ENCODE assay signal across 1 cellular context in genomic region chr16:3596101-3596861, GRCh38.
TF ChIP-seq lines count a peak whose summit lies in the region.

No MANE protein-coding gene starts in this region.

TF ChIP-seq in HepG2, 621 proteins besides CTCF, POLR2A, EP300 and RAD21 (continued from another document and continues in another):
- TF ChIP-seq, protein P1, sequence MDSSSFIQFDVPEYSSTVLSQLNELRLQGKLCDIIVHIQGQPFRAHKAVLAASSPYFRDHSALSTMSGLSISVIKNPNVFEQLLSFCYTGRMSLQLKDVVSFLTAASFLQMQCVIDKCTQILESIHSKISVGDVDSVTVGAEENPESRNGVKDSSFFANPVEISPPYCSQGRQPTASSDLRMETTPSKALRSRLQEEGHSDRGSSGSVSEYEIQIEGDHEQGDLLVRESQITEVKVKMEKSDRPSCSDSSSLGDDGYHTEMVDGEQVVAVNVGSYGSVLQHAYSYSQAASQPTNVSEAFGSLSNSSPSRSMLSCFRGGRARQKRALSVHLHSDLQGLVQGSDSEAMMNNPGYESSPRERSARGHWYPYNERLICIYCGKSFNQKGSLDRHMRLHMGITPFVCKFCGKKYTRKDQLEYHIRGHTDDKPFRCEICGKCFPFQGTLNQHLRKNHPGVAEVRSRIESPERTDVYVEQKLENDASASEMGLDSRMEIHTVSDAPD (CRISPR knock-in tag; IDR thresholded peaks at IDR 0.05), result 0 out of 2 replicates have a peak, but pooled peaks have one; percentile 31
- TF ChIP-seq, protein P2, sequence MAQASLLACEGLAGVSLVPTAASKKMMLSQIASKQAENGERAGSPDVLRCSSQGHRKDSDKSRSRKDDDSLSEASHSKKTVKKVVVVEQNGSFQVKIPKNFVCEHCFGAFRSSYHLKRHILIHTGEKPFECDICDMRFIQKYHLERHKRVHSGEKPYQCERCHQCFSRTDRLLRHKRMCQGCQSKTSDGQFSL (CRISPR knock-in tag; IDR thresholded peaks at IDR 0.05), result peak; percentile 85
- TF ChIP-seq SAP130 (CRISPR knock-in tag; IDR thresholded peaks at IDR 0.05; ENCODE audit: low read depth) (peak; percentile 95), PPARG (CRISPR knock-in tag; conservative IDR thresholded peaks at IDR 0.05) (peak; percentile 60; the same call in 1 of the 2 replicates), ZEB1 (IDR thresholded peaks at IDR 0.05; ENCODE audit: insufficient replicate concordance, low read depth) (peak; percentile 27), ZNF747 (CRISPR knock-in tag; IDR thresholded peaks at IDR 0.05; ENCODE audit: borderline replicate concordance) (no peak), SNAPC4 (CRISPR knock-in tag; IDR thresholded peaks at IDR 0.05) (peak; percentile 27; the same call in 1 of the 2 replicates), MLX (CRISPR knock-in tag; IDR thresholded peaks at IDR 0.05) (peak; percentile 85), TEAD3 (CRISPR knock-in tag; optimal IDR thresholded peaks at IDR 0.05; ENCODE audit: borderline replicate concordance) (peak; percentile 89), CCDC6 (CRISPR knock-in tag; IDR thresholded peaks at IDR 0.05) (peak; percentile 78; the same call in 1 of the 2 replicates), CSRNP2 (CRISPR knock-in tag; conservative IDR thresholded peaks at IDR 0.05; ENCODE audit: low read depth) (no peak), MAF1 (CRISPR knock-in tag; IDR thresholded peaks at IDR 0.05; ENCODE audit: borderline replicate concordance) (peak; percentile 78; the same call in 1 of the 2 replicates), SNAPC5 (CRISPR knock-in tag; IDR thresholded peaks at IDR 0.05; ENCODE audit: borderline replicate concordance) (no peak; the same call in 1 of the 2 replicates), SOX5 (CRISPR knock-in tag; IDR thresholded peaks at IDR 0.05; ENCODE audit: borderline replicate concordance) (peak; percentile 83), NFYC (CRISPR knock-in tag; IDR thresholded peaks at IDR 0.05) (peak; percentile 48; the same call in 1 of the 2 replicates), RBAK (CRISPR knock-in tag; IDR thresholded peaks at IDR 0.05) (0 out of 2 replicates have a peak, but pooled peaks have one; percentile 25), PLRG1 (conservative IDR thresholded peaks at IDR 0.05) (no peak), ZNF790 (CRISPR knock-in tag; IDR thresholded peaks at IDR 0.05; ENCODE audit: borderline replicate concordance) (0 out of 2 replicates have a peak, but pooled peaks have one; percentile 66), GABPB1 (CRISPR knock-in tag; IDR thresholded peaks at IDR 0.05) (peak; percentile 68; the same call in 1 of the 2 replicates), PRDM10 (CRISPR knock-in tag; IDR thresholded peaks at IDR 0.05; ENCODE audit: low read depth) (0 out of 2 replicates have a peak, but pooled peaks have one; percentile 32), NFYB (CRISPR knock-in tag; IDR thresholded peaks at IDR 0.05) (no peak), ZNF605 (CRISPR knock-in tag; IDR thresholded peaks at IDR 0.05) (peak; percentile 92), CEBPB (IDR thresholded peaks at IDR 0.05; ENCODE audit: borderline replicate concordance, low read depth, low read length) (peak; percentile 16; the same call in 1 of the 2 replicates), ZSCAN30 (CRISPR knock-in tag; IDR thresholded peaks at IDR 0.05) (peak; percentile 59; the same call in 1 of the 2 replicates), YEATS4 (CRISPR knock-in tag; IDR thresholded peaks at IDR 0.05; ENCODE audit: borderline replicate concordance) (peak; percentile 79), THAP11 (CRISPR knock-in tag; IDR thresholded peaks at IDR 0.05) (peak; percentile 71; the same call in 1 of the 2 replicates), ATF2 (CRISPR knock-in tag; IDR thresholded peaks at IDR 0.05) (peak; percentile 83; the same call in 1 of the 2 replicates), TAF15 (IDR thresholded peaks at IDR 0.05; ENCODE audit: low read depth, low read length, poor library complexity, severe bottlenecking) (no peak)
- TF ChIP-seq, protein P3, sequence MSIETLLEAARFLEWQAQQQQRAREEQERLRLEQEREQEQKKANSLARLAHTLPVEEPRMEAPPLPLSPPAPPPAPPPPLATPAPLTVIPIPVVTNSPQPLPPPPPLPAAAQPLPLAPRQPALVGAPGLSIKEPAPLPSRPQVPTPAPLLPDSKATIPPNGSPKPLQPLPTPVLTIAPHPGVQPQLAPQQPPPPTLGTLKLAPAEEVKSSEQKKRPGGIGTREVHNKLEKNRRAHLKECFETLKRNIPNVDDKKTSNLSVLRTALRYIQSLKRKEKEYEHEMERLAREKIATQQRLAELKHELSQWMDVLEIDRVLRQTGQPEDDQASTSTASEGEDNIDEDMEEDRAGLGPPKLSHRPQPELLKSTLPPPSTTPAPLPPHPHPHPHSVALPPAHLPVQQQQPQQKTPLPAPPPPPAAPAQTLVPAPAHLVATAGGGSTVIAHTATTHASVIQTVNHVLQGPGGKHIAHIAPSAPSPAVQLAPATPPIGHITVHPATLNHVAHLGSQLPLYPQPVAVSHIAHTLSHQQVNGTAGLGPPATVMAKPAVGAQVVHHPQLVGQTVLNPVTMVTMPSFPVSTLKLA (IDR thresholded peaks at IDR 0.05), result peak; percentile 98
- TF ChIP-seq, protein P4, sequence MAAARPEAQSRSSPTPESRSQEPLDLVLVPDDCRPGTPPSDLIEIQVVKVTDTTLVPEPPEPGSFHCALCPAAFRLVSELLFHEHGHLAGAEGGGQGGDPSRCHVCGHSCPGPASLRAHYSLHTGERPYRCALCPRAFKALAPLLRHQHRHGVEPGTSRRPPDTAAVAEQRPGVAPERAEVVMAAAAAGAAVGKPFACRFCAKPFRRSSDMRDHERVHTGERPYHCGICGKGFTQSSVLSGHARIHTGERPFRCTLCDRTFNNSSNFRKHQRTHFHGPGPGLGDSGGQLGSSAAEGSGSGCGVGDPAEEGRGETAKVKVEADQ (CRISPR knock-in tag; IDR thresholded peaks at IDR 0.05; ENCODE audit: borderline replicate concordance), result peak; percentile 24; the same call in 1 of the 2 replicates
- TF ChIP-seq, protein P5, sequence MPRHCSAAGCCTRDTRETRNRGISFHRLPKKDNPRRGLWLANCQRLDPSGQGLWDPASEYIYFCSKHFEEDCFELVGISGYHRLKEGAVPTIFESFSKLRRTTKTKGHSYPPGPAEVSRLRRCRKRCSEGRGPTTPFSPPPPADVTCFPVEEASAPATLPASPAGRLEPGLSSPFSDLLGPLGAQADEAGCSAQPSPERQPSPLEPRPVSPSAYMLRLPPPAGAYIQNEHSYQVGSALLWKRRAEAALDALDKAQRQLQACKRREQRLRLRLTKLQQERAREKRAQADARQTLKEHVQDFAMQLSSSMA (CRISPR knock-in tag; IDR thresholded peaks at IDR 0.05), result 0 out of 2 replicates have a peak, but pooled peaks have one; percentile 34
- TF ChIP-seq, protein P6, sequence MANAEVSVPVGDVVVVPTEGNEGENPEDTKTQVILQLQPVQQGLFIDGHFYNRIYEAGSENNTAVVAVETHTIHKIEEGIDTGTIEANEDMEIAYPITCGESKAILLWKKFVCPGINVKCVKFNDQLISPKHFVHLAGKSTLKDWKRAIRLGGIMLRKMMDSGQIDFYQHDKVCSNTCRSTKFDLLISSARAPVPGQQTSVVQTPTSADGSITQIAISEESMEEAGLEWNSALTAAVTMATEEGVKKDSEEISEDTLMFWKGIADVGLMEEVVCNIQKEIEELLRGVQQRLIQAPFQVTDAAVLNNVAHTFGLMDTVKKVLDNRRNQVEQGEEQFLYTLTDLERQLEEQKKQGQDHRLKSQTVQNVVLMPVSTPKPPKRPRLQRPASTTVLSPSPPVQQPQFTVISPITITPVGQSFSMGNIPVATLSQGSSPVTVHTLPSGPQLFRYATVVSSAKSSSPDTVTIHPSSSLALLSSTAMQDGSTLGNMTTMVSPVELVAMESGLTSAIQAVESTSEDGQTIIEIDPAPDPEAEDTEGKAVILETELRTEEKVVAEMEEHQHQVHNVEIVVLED (CRISPR knock-in tag; IDR thresholded peaks at IDR 0.05; ENCODE audit: borderline replicate concordance), result peak; percentile 55; the same call in 1 of the 2 replicates
- TF ChIP-seq, protein P7, sequence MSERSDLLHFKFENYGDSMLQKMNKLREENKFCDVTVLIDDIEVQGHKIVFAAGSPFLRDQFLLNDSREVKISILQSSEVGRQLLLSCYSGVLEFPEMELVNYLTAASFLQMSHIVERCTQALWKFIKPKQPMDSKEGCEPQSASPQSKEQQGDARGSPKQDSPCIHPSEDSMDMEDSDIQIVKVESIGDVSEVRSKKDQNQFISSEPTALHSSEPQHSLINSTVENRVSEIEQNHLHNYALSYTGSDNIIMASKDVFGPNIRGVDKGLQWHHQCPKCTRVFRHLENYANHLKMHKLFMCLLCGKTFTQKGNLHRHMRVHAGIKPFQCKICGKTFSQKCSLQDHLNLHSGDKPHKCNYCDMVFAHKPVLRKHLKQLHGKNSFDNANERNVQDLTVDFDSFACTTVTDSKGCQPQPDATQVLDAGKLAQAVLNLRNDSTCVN (CRISPR knock-in tag; IDR thresholded peaks at IDR 0.05; ENCODE audit: borderline replicate concordance), result no peak; the same call in 1 of the 2 replicates
